In genomic region chr16:30052671-30053372, GRCh38 we compare ENCODE assay signal across 8 cellular contexts. TPM values are rescaled to one million over a fixed set of nuclear protein-coding genes. Genes with fewer than 3 reads are reported as not detected.
DNase-seq lines count a peak whose midpoint lies in the region; ATAC-seq, FAIRE-seq and TF ChIP-seq lines count a peak whose summit lies in the region.

No MANE protein-coding gene starts in this region.

- DNase-seq in GM18507 (ENCODE audit: extremely low spot score, insufficient read length, low read depth) (peak; percentile 95), NCI-H524 (lab: John Stamatoyannopoulos, UW) (peak; percentile 83 to 93), coronary artery (ENCODE audit: low spot score) (peak; percentile 94), left lobe of liver (ENCODE audit: low spot score) (peak; percentile 96)
- DNase-seq in activated CD4-positive, alpha-beta T cell treated with anti-CD3 and anti-CD28 coated beads for 48 hours, result peak; percentile 96
- peak; percentile 85 to 88 for DNase-seq in stimulated activated CD4-positive, alpha-beta T cell treated with anti-CD3 and anti-CD28 coated beads, Interleukin-1b, Interleukin-23, amount 100 ng/mL, for 4 hours (ENCODE audit: low read depth in 2 of 2)

- no peak for TF ChIP-seq CTCF in coronary artery (IDR thresholded peaks at IDR 0.05)

- peak overlapping the region; percentile 11 to 69 for H3K27ac ChIP-seq in coronary artery

- peak overlapping the region; percentile 96 for H3K4me3 ChIP-seq in coronary artery

- ATAC-seq in HG03442 (IDR thresholded peaks at IDR 0.05; ENCODE audit: unreplicated experiment), result peak; percentile 81
- ATAC-seq in left lobe of liver, result peak; percentile 98
- ATAC-seq in GM18873 (IDR thresholded peaks at IDR 0.05; ENCODE audit: low FRiP score, unreplicated experiment), result no peak

- peak; percentile 90 for FAIRE-seq in GM18507 (lab: Jason Lieb, UNC)

RNA-seq across cellular contexts. Expression of gene ALDOA, which starts 12.7 kb away (rescaled TPM):
- 176 TPM for total RNA-seq in left lobe of liver

RNA-seq across cellular contexts. Expression of gene TLCD3B, which starts 21.8 kb away (rescaled TPM):
- total RNA-seq in left lobe of liver, result 0.13 TPM

RNA-seq across cellular contexts. Expression of gene PPP4C, which starts 23.0 kb away (rescaled TPM):
- total RNA-seq in left lobe of liver, result 51.0 TPM

RNA-seq across cellular contexts. Expression of gene C16orf92, which starts 29.8 kb away (rescaled TPM):
- total RNA-seq in left lobe of liver, result not detected

RNA-seq across cellular contexts. Expression of gene TBX6, which starts 38.9 kb away (rescaled TPM):
- total RNA-seq in left lobe of liver, result 0.86 TPM
